Comparison of ENCODE assay signal across 19 cellular contexts in genomic region chr7:33798671-33799325, GRCh38.
"Had no signal": no experiment of that assay in that cellular context is flagged by ENCODE, and none has a peak within 500 bp of the region (broad histone marks: within the 10 kb centered on the region; RNA-seq: fewer than 3 reads in every experiment).

No MANE protein-coding gene starts in this region.

- H3K27ac ChIP-seq: breast epithelium, left lung, parathyroid adenoma, stomach, WERI-Rb-1 had no signal

- H3K4me3 ChIP-seq: breast epithelium, left lung, stomach had no signal

- H3K9me3 ChIP-seq: breast epithelium, stomach had no signal

- H3K27me3 Mint-ChIP-seq: activated naive CD4-positive, alpha-beta T cell treated with anti-CD3 and anti-CD28 coated beads, Interleukin-2, amount 50 U/mL, for 24 hours; naive thymus-derived CD4-positive, alpha-beta T cell had no signal

- H3K9ac ChIP-seq: parathyroid adenoma had no signal

- H3K36me3 ChIP-seq: breast epithelium, left lung, stomach, WERI-Rb-1 had no signal

- ATAC-seq: activated T-cell treated with anti-CD3 and anti-CD28 coated beads, Interleukin-2, amount 50 U/mL, for 72 hours; left lung; naive thymus-derived CD4-positive, alpha-beta T cell; sciatic nerve; stimulated activated effector memory CD8-positive, alpha-beta T cell treated with anti-CD3 and anti-CD28 coated beads, Interleukin-12 subunit alpha, Interleukin-12 subunit beta, amount 100 ng/mL, for 72 hours had no signal

- DNase-seq: activated CD4-positive, alpha-beta T cell treated with anti-CD3 and anti-CD28 coated beads, Interleukin-2, amount 50 U/mL, for 4 hours; activated effector memory CD4-positive, alpha-beta T cell treated with anti-CD3 and anti-CD28 coated beads, Interleukin-2, amount 50 U/mL, for 16 hours; activated T-cell treated with anti-CD3 and anti-CD28 coated beads, Interleukin-2, amount 50 U/mL, for 72 hours; effector CD8-positive, alpha-beta T cell; foreskin fibroblast; hypothalamus; left lung; naive thymus-derived CD4-positive, alpha-beta T cell; stimulated activated CD4-positive, alpha-beta T cell treated with anti-CD3 and anti-CD28 coated beads, Interleukin-4, amount 100 ng/mL, for 24 hours; stomach; T-helper 1 cell; T-helper 9 cell; WERI-Rb-1 had no signal

- H3K36me3 Mint-ChIP-seq: stimulated activated effector memory CD8-positive, alpha-beta T cell treated with anti-CD3 and anti-CD28 coated beads, Interleukin-12 subunit alpha, Interleukin-12 subunit beta, amount 100 ng/mL, for 72 hours; type B pancreatic cell had no signal

- H3K27ac Mint-ChIP-seq: activated naive CD4-positive, alpha-beta T cell treated with anti-CD3 and anti-CD28 coated beads, Interleukin-2, amount 50 U/mL, for 24 hours; activated T-cell treated with anti-CD3 and anti-CD28 coated beads, Interleukin-2, amount 50 U/mL, for 72 hours; naive thymus-derived CD4-positive, alpha-beta T cell; stimulated activated effector memory CD8-positive, alpha-beta T cell treated with anti-CD3 and anti-CD28 coated beads, Interleukin-12 subunit alpha, Interleukin-12 subunit beta, amount 100 ng/mL, for 72 hours; type B pancreatic cell had no signal

- H3K4me1 ChIP-seq: breast epithelium, left lung, parathyroid adenoma had no signal

- H3K4me1 Mint-ChIP-seq: activated naive CD4-positive, alpha-beta T cell treated with anti-CD3 and anti-CD28 coated beads, Interleukin-2, amount 50 U/mL, for 24 hours; naive thymus-derived CD4-positive, alpha-beta T cell; stimulated activated effector memory CD8-positive, alpha-beta T cell treated with anti-CD3 and anti-CD28 coated beads, Interleukin-12 subunit alpha, Interleukin-12 subunit beta, amount 100 ng/mL, for 72 hours had no signal

- H3K4me3 Mint-ChIP-seq: activated naive CD4-positive, alpha-beta T cell treated with anti-CD3 and anti-CD28 coated beads, Interleukin-2, amount 50 U/mL, for 24 hours; activated T-cell treated with anti-CD3 and anti-CD28 coated beads, Interleukin-2, amount 50 U/mL, for 72 hours; naive thymus-derived CD4-positive, alpha-beta T cell; stimulated activated effector memory CD8-positive, alpha-beta T cell treated with anti-CD3 and anti-CD28 coated beads, Interleukin-12 subunit alpha, Interleukin-12 subunit beta, amount 100 ng/mL, for 72 hours; type B pancreatic cell had no signal

- H3K27me3 ChIP-seq: breast epithelium, left lung, stomach had no signal
